Comparison of ENCODE assay signal across 11 cellular contexts in the genomic region with DNA sequence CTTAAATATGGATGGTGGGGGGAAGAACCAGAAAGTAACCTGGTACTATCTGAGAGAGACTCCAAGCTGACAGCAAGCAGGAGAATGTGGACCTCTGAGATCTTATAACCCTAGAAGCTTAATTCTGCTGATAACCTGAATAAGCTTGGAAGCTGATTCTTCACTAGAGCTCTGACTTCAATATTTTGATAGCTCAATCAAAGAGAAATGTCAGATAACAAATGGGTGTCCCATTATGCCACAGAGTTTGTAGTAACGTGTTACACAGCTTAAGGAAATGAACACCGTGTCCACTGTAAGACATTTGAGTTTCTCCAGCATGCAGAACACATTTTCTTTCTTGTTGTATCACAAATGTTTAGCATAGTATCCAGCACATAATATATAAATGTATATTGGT.
"Had no signal": no experiment of that assay in that cellular context is flagged by ENCODE, and none has a peak within 500 bp of the region (broad histone marks: within the 10 kb centered on the region; RNA-seq: fewer than 3 reads in every experiment).

No MANE protein-coding gene starts in this region.

- H3K27ac ChIP-seq: adrenal gland, ascending aorta, body of pancreas, brain microvascular endothelial cell, breast epithelium, cardiac muscle cell had no signal

- H3K9me3 ChIP-seq: adrenal gland, ascending aorta, body of pancreas, breast epithelium had no signal

- ATAC-seq: activated naive CD4-positive, alpha-beta T cell treated with anti-CD3 and anti-CD28 coated beads, Interleukin-2, amount 50 U/mL, for 72 hours; activated naive CD8-positive, alpha-beta T cell treated with anti-CD3 and anti-CD28 coated beads, Interleukin-2, amount 50 U/mL, for 24 hours; activated T-cell treated with anti-CD3 and anti-CD28 coated beads, Interleukin-2, amount 50 U/mL, for 4 hours; activated T-cell treated with anti-CD3 and anti-CD28 coated beads, Interleukin-2, amount 50 U/mL, for 72 hours; activated T-helper 17 cell treated with anti-CD3 and anti-CD28 coated beads, Interleukin-2, amount 50 U/mL, for 72 hours; body of pancreas had no signal

- H3K27me3 ChIP-seq: adrenal gland, ascending aorta, body of pancreas, brain microvascular endothelial cell, breast epithelium, cardiac muscle cell had no signal

- H3K4me3 ChIP-seq: adrenal gland, ascending aorta, body of pancreas, breast epithelium, cardiac muscle cell had no signal

- H3K36me3 ChIP-seq: adrenal gland, ascending aorta, brain microvascular endothelial cell, breast epithelium, cardiac muscle cell had no signal
